In genomic region chr2:1633936-1634587, GRCh38 we compare ENCODE assay signal across 20 cellular contexts.
A peak's percentile ranks its signal among the peaks of the same experiment; 100 is the strongest.
DNase-seq lines count a peak whose midpoint lies in the region; ATAC-seq and TF ChIP-seq lines count a peak whose summit lies in the region.
"Had no signal": no experiment of that assay in that cellular context is flagged by ENCODE, and none has a peak within 500 bp of the region (broad histone marks: within the 10 kb centered on the region; RNA-seq: fewer than 3 reads in every experiment).

No MANE protein-coding gene starts in this region.

- intact Hi-C loops in MCF 10A (cut with micrococcal nuclease) (no loop called here), breast epithelium (cut with DNase I; ENCODE audit: low total_unique reads) (no loop called here), posterior vena cava (cut with DNase I) (no loop called here)

- no peak for ATAC-seq in RWPE2 (ENCODE audit: low read depth)
- ATAC-seq: CD8-positive, alpha-beta T cell; HCT116 had no signal

- H3K4me3 Mint-ChIP-seq in MCF 10A (ENCODE audit: unreplicated experiment) (no peak overlapping the region), chondrocyte (ENCODE audit: unreplicated experiment) (no peak overlapping the region)
- H3K4me3 Mint-ChIP-seq: CD8-positive, alpha-beta T cell had no signal

- no peaks in the 10 kb centered on the region for H3K27me3 ChIP-seq in breast epithelium
- no peaks in the 10 kb centered on the region for H3K27me3 ChIP-seq in RWPE2 (ENCODE audit: insufficient read depth, poor library complexity, severe bottlenecking)
- H3K27me3 ChIP-seq: Peyer's patch, SJCRH30 had no signal

- H3K27ac Mint-ChIP-seq in MCF 10A (ENCODE audit: low read depth, unreplicated experiment) (peak overlapping the region; percentile 7), chondrocyte (ENCODE audit: unreplicated experiment) (no peak overlapping the region)
- H3K27ac Mint-ChIP-seq: CD8-positive, alpha-beta T cell had no signal

- H3K4me1 ChIP-seq in breast epithelium, result no peaks in the 10 kb centered on the region
- H3K4me1 ChIP-seq in RWPE2 (ENCODE audit: insufficient read depth, poor library complexity, severe bottlenecking), result peaks cover 44% of the 10 kb centered on the region
- H3K4me1 ChIP-seq: Peyer's patch had no signal

- CTCF ChIA-PET in MCF 10A (lab: Yijun Ruan, JAX), result interaction anchor here (0.6 to 0.8 kb wide), 4 partner anchors 8 to 185 kb away, joined by 3 to 4 read pairs (median 3); no protein-coding TSS in a partner anchor

- H3K36me3 Mint-ChIP-seq in MCF 10A (ENCODE audit: insufficient read depth, unreplicated experiment), result peaks cover 75% of the 10 kb centered on the region
- peaks cover 58% of the 10 kb centered on the region for H3K36me3 Mint-ChIP-seq in chondrocyte (ENCODE audit: low read depth)
- H3K36me3 Mint-ChIP-seq: CD8-positive, alpha-beta T cell had no signal

- BruUV-seq in MCF 10A (replicated peaks; lab: Mats Ljungman, UMichigan), result no TSS peak

- H3K4me1 Mint-ChIP-seq in MCF 10A (ENCODE audit: insufficient read depth, unreplicated experiment), result peaks cover 28% of the 10 kb centered on the region
- peaks cover 31% of the 10 kb centered on the region for H3K4me1 Mint-ChIP-seq in chondrocyte (ENCODE audit: low read depth)

- TF ChIP-seq CTCF in MCF 10A (IDR thresholded peaks at IDR 0.05; ENCODE audit: unreplicated experiment), result no peak
- no peak for TF ChIP-seq CTCF in breast epithelium (IDR thresholded peaks at IDR 0.05)
- TF ChIP-seq CTCF in RWPE2 (IDR thresholded peaks at IDR 0.05; ENCODE audit: poor library complexity, severe bottlenecking), result no peak
- no peak for TF ChIP-seq CTCF in chondrocyte (IDR thresholded peaks at IDR 0.05)

- H3K36me3 ChIP-seq in breast epithelium (no peaks in the 10 kb centered on the region), RWPE2 (ENCODE audit: low read depth) (peaks cover 56% of the 10 kb centered on the region)

- no peak overlapping the region for H3K4me3 ChIP-seq in breast epithelium
- no peak overlapping the region for H3K4me3 ChIP-seq in RWPE2 (ENCODE audit: severe bottlenecking)
- H3K4me3 ChIP-seq: GM23248, Peyer's patch, SJCRH30 had no signal

- POLR2A ChIA-PET in MCF 10A (lab: Yijun Ruan, JAX), result interaction anchor here (0.6 to 1.8 kb wide), 2 partner anchors 8 to 74 kb away, joined by 3 to 4 read pairs; no protein-coding TSS in a partner anchor

- DNase-seq in MCF 10A (ENCODE audit: unreplicated experiment) (no peak), breast epithelium (ENCODE audit: low spot score in 2 of 2) (no peak), RWPE2 (ENCODE audit: low spot score) (no peak), left kidney (ENCODE audit: low read depth, low spot score) (peak; percentile 88), posterior vena cava (ENCODE audit: low spot score) (peak; percentile 40), chondrocyte (ENCODE audit: low spot score) (no peak), NCI-H774 (lab: John Stamatoyannopoulos, UW) (no peak)
- DNase-seq in NK-92 treated with Interleukin-12 subunit alpha and Interleukin-12 subunit beta, amount 100 ng/mL, for 24 hours (lab: John Stamatoyannopoulos, UW), result no peak
- DNase-seq: CD8-positive, alpha-beta T cell; DMS79; GM23248; KG1; NCI-H1048; NCI-H1436 treated with DMSO at 0.1 percent for 48 hours; NCI-H2081; NCI-H82; Peyer's patch had no signal

- H3K27ac ChIP-seq in breast epithelium (peak overlapping the region in 1 of 2 donors; percentile 12), RWPE2 (ENCODE audit: poor library complexity, severe bottlenecking) (peak overlapping the region; percentile 95)
- H3K27ac ChIP-seq: 22Rv1, GM23248, Peyer's patch, SJCRH30 had no signal

- no peak for TF ChIP-seq POLR2A in breast epithelium (IDR thresholded peaks at IDR 0.05)

- no peaks in the 10 kb centered on the region for H3K9me3 ChIP-seq in breast epithelium
- no peaks in the 10 kb centered on the region for H3K9me3 ChIP-seq in RWPE2 (ENCODE audit: severe bottlenecking)
- H3K9me3 ChIP-seq: Peyer's patch had no signal

- H3K27me3 Mint-ChIP-seq in MCF 10A (ENCODE audit: insufficient read depth, unreplicated experiment), result no peaks in the 10 kb centered on the region
- H3K27me3 Mint-ChIP-seq in chondrocyte (ENCODE audit: low read depth), result no peaks in the 10 kb centered on the region

- H3K9me3 Mint-ChIP-seq in MCF 10A (ENCODE audit: unreplicated experiment) (no peaks in the 10 kb centered on the region), chondrocyte (ENCODE audit: low read depth) (peaks cover 3% of the 10 kb centered on the region)
- H3K9me3 Mint-ChIP-seq: CD8-positive, alpha-beta T cell had no signal

Comparison
In these comparisons a context has a peak if more than half of its experiments do, and no peak if none do; other contexts are left out.
1. DNase-seq: peak in left kidney (single experiment) and posterior vena cava (single experiment); none in MCF 10A (single experiment), breast epithelium (0 of 2), RWPE2 (single experiment), chondrocyte (single experiment), NCI-H774 (single experiment) and NK-92 treated with Interleukin-12 subunit alpha and Interleukin-12 subunit beta, amount 100 ng/mL, for 24 hours (single experiment).